15 cellular contexts compared by ENCODE assay signal in genomic region chrX:10034740-10035260, GRCh38.
DNase-seq lines count a peak whose midpoint lies in the region; ATAC-seq, FAIRE-seq and TF ChIP-seq lines count a peak whose summit lies in the region.
"Had no signal": no experiment of that assay in that cellular context is flagged by ENCODE, and none has a peak within 500 bp of the region (broad histone marks: within the 10 kb centered on the region; RNA-seq: fewer than 3 reads in every experiment).

No MANE protein-coding gene starts in this region.

- ATAC-seq in lung (ENCODE audit: insufficient read depth, low FRiP score): peak; percentile 36
- peak; percentile 45 for ATAC-seq in upper lobe of right lung
- no peak for ATAC-seq in stimulated activated naive B cell treated with anti-CD40 and anti-IgM and Interleukin-4, amounts not matched to agents 10 μg/mL and 1 μg/mL and 100 μg/mL, for 72 hours (replicated peaks)

- TF ChIP-seq POLR2A in GM12891 (IDR thresholded peaks at IDR 0.05; ENCODE audit: low read depth, low read length): no peak

- no peaks in the 10 kb centered on the region for H3K27me3 ChIP-seq in lung (ENCODE audit: control insufficient read depth, insufficient read depth)
- no peaks in the 10 kb centered on the region for H3K27me3 ChIP-seq in upper lobe of right lung
- H3K27me3 ChIP-seq in effector memory CD4-positive, alpha-beta T cell (replicated peaks; ENCODE audit: control insufficient read depth, insufficient read depth, low read length, poor library complexity, severe bottlenecking): no peaks in the 10 kb centered on the region
- H3K27me3 ChIP-seq: BE2C had no signal

- H3K27me3 Mint-ChIP-seq in stimulated activated naive B cell treated with anti-CD40 and anti-IgM and Interleukin-4, amounts not matched to agents 10 μg/mL and 1 μg/mL and 100 μg/mL, for 72 hours: no peaks in the 10 kb centered on the region
- H3K27me3 Mint-ChIP-seq: CD4-positive, alpha-beta memory T cell had no signal

- H3K4me3 ChIP-seq in lung (no peak overlapping the region), upper lobe of right lung (no peak overlapping the region)
- no peak overlapping the region for H3K4me3 ChIP-seq in effector memory CD4-positive, alpha-beta T cell (ENCODE audit: insufficient read depth, low read depth, low read length, poor library complexity, severe bottlenecking)
- H3K4me3 ChIP-seq: GM12878 had no signal

- TF ChIP-seq CTCF in lung (IDR thresholded peaks at IDR 0.05; ENCODE audit: control extremely low read depth, extremely low read depth): no peak
- no peak for TF ChIP-seq CTCF in upper lobe of right lung (IDR thresholded peaks at IDR 0.05)

- H3K4me1 ChIP-seq in lung (ENCODE audit: control insufficient read depth in 2 of 2, insufficient read depth in 2 of 2, low read length in 2 of 2): peaks cover 11 to 13% of the 10 kb centered on the region in 2 donors
- peaks cover 3% of the 10 kb centered on the region for H3K4me1 ChIP-seq in upper lobe of right lung
- no peaks in the 10 kb centered on the region for H3K4me1 ChIP-seq in effector memory CD4-positive, alpha-beta T cell (ENCODE audit: control insufficient read depth, insufficient read depth, low read length, poor library complexity, severe bottlenecking)
- H3K4me1 ChIP-seq: BE2C had no signal

- H3K36me3 Mint-ChIP-seq in stimulated activated naive B cell treated with anti-CD40 and anti-IgM and Interleukin-4, amounts not matched to agents 10 μg/mL and 1 μg/mL and 100 μg/mL, for 72 hours: peaks cover 5 to 6% of the 10 kb centered on the region in 2 donors
- H3K36me3 Mint-ChIP-seq: CD4-positive, alpha-beta memory T cell had no signal

- no peak overlapping the region for H3K4me3 Mint-ChIP-seq in stimulated activated naive B cell treated with anti-CD40 and anti-IgM and Interleukin-4, amounts not matched to agents 10 μg/mL and 1 μg/mL and 100 μg/mL, for 72 hours
- H3K4me3 Mint-ChIP-seq: CD4-positive, alpha-beta memory T cell; HFFc6 had no signal

- FAIRE-seq in GM12891 (lab: Jason Lieb, UNC): peak; percentile 45
- FAIRE-seq: A204.1, GM12878 had no signal

- intact Hi-C loops in upper lobe of right lung (cut with DNase I): no loop called here

- H3K9me3 Mint-ChIP-seq in stimulated activated naive B cell treated with anti-CD40 and anti-IgM and Interleukin-4, amounts not matched to agents 10 μg/mL and 1 μg/mL and 100 μg/mL, for 72 hours: no peaks in the 10 kb centered on the region
- H3K9me3 Mint-ChIP-seq: HFFc6 had no signal

- DNase-seq in GM12891 (ENCODE audit: insufficient read length, low spot score): no peak
- peak; percentile 48 for DNase-seq in NCI-H69 (lab: John Stamatoyannopoulos, UW)
- DNase-seq in lung (ENCODE audit: low spot score): no peak
- no peak for DNase-seq in upper lobe of right lung
- DNase-seq in stimulated activated naive B cell treated with anti-CD40 and anti-IgM and Interleukin-4, amounts not matched to agents 10 μg/mL and 1 μg/mL and 100 μg/mL, for 72 hours: no peak
- DNase-seq in NCI-H226: no peak
- no peak for DNase-seq in effector memory CD4-positive, alpha-beta T cell
- DNase-seq: BE2C; CD4-positive, alpha-beta memory T cell; DMS79; HCEC 1CT; HFFc6 had no signal

- H3K4me1 Mint-ChIP-seq in stimulated activated naive B cell treated with anti-CD40 and anti-IgM and Interleukin-4, amounts not matched to agents 10 μg/mL and 1 μg/mL and 100 μg/mL, for 72 hours: peaks cover 11 to 37% of the 10 kb centered on the region in 2 donors

- H3K9me3 ChIP-seq in lung (ENCODE audit: control insufficient read depth in 2 of 2, insufficient read depth in 1 of 2, low read length in 1 of 2) (no peaks in the 10 kb centered on the region), upper lobe of right lung (no peaks in the 10 kb centered on the region)
- no peaks in the 10 kb centered on the region for H3K9me3 ChIP-seq in effector memory CD4-positive, alpha-beta T cell (ENCODE audit: control insufficient read depth, low read length)
- H3K9me3 ChIP-seq: BE2C had no signal

- H3K36me3 ChIP-seq in lung (ENCODE audit: control insufficient read depth in 2 of 2, insufficient read depth in 2 of 2, low read length in 2 of 2): no peaks in the 10 kb centered on the region
- H3K36me3 ChIP-seq in upper lobe of right lung: no peaks in the 10 kb centered on the region
- no peaks in the 10 kb centered on the region for H3K36me3 ChIP-seq in effector memory CD4-positive, alpha-beta T cell (ENCODE audit: control insufficient read depth, insufficient read depth, low read length)
- H3K36me3 ChIP-seq: BE2C had no signal

- WGBS in lung, 2 donors: 77 to 83% methylated on average over 8 of the region's 8 CpGs

- H3K27ac ChIP-seq in lung (ENCODE audit: low read depth in 1 of 2, low read length in 1 of 2): peak overlapping the region; percentile 21 to 24
- H3K27ac ChIP-seq in upper lobe of right lung: no peak overlapping the region
- no peak overlapping the region for H3K27ac ChIP-seq in effector memory CD4-positive, alpha-beta T cell (ENCODE audit: insufficient read depth, low read length, poor library complexity, severe bottlenecking)
- H3K27ac ChIP-seq: C4-2B had no signal

- no peak overlapping the region for H3K27ac Mint-ChIP-seq in stimulated activated naive B cell treated with anti-CD40 and anti-IgM and Interleukin-4, amounts not matched to agents 10 μg/mL and 1 μg/mL and 100 μg/mL, for 72 hours

TF ChIP-seq in GM12891, 5 proteins besides CTCF, POLR2A, EP300 and RAD21:
- TF ChIP-seq POU2F2 (IDR thresholded peaks at IDR 0.05; ENCODE audit: low read depth, low read length) (no peak), TAF1 (IDR thresholded peaks at IDR 0.05; ENCODE audit: low read depth, low read length) (no peak), SPI1 (IDR thresholded peaks at IDR 0.05; ENCODE audit: low read depth, low read length) (no peak), PAX5 (IDR thresholded peaks at IDR 0.05; ENCODE audit: insufficient read depth, low read length, severe bottlenecking) (no peak), POLR2AphosphoS5 (IDR thresholded peaks at IDR 0.05; ENCODE audit: low read depth, low read length) (no peak)

Comparison
In these comparisons a context has a peak if more than half of its experiments do, and no peak if none do; other contexts are left out.
1. ATAC-seq: peak in lung (single experiment) and upper lobe of right lung (single experiment); none in stimulated activated naive B cell treated with anti-CD40 and anti-IgM and Interleukin-4, amounts not matched to agents 10 μg/mL and 1 μg/mL and 100 μg/mL, for 72 hours (0 of 2).
2. H3K27ac ChIP-seq: peak in lung (2 of 2); none in upper lobe of right lung (single experiment) and effector memory CD4-positive, alpha-beta T cell (single experiment).